ENCODE assay signal across 9 cellular contexts in the genomic region with DNA sequence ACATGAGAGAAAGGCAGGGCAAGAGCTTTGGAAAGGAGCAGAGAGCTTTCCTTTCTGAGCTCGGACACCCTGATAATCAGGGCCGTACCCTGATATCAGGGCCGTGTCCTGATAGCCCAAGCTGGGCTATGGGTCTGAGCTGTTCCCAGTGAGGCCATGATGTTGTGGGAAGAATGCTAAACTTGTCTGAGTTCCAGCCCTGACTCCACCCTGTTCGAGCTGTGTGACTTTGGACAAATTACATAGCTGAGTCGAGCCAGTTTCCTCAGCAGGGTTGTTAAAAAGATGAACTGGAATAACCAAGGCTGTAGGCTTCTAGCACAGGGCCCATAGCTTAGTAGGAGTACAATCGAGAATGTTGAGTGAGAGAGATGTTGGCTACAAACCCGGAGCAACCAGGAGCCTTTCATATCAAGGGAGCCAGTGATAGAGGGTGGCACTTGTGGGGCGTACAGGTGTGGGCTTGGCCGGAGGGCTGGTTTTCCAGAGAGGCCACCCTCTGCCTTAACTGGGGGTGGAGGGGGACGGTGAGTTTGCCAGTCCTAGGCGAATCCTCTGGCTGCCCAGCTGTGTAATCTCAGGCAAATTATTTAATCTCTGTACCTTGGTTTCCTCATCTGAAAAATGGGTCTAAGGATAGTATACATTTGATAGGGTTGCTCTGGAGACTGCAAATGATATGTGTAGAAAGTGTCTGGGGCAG. TPM values are rescaled to one million over a fixed set of nuclear protein-coding genes. Genes with fewer than 3 reads are reported as not detected.
DNase-seq lines count a peak whose midpoint lies in the region; ATAC-seq and TF ChIP-seq lines count a peak whose summit lies in the region.
"Had no signal": no experiment of that assay in that cellular context is flagged by ENCODE, and none has a peak within 500 bp of the region (broad histone marks: within the 10 kb centered on the region; RNA-seq: fewer than 3 reads in every experiment).

No MANE protein-coding gene starts in this region.

- H3K27ac ChIP-seq in gastroesophageal sphincter: peak overlapping the region; percentile 14 to 82 (median 78)
- peak overlapping the region in 6 of 8 donors; percentile 50 to 84 (median 77) for H3K27ac ChIP-seq in spleen
- no peak overlapping the region for H3K27ac ChIP-seq in vagina
- no peak overlapping the region for H3K27ac ChIP-seq in neural progenitor cell
- no peak overlapping the region for H3K27ac ChIP-seq in mesendoderm (ENCODE audit: low read depth, low read length)

- H3K56ac ChIP-seq in mesendoderm (ENCODE audit: low read length): no peak overlapping the region

- H3K4me1 Mint-ChIP-seq in activated T-helper 17 cell treated with anti-CD3 and anti-CD28 coated beads, Interleukin-2, amount 50 U/mL, for 72 hours: peaks cover 13% of the 10 kb centered on the region
- no peaks in the 10 kb centered on the region for H3K4me1 Mint-ChIP-seq in neural progenitor cell

- no peak overlapping the region for H2BK120ac ChIP-seq in mesendoderm (ENCODE audit: low read depth, low read length)

- H2AFZ ChIP-seq in neural progenitor cell (replicated peaks): no peak overlapping the region

- no peaks in the 10 kb centered on the region for H3K9me3 Mint-ChIP-seq in activated T-helper 17 cell treated with anti-CD3 and anti-CD28 coated beads, Interleukin-2, amount 50 U/mL, for 72 hours
- peaks cover 9% of the 10 kb centered on the region for H3K9me3 Mint-ChIP-seq in neural progenitor cell

- H3K27me3 ChIP-seq in gastroesophageal sphincter (no peaks in the 10 kb centered on the region), spleen (replicated peaks in 1 of 7) (no peaks in the 10 kb centered on the region), vagina (no peaks in the 10 kb centered on the region), neural progenitor cell (no peaks in the 10 kb centered on the region), mesendoderm (ENCODE audit: insufficient read depth, low read length, poor library complexity) (no peaks in the 10 kb centered on the region)

- H3K9ac ChIP-seq in neural progenitor cell: no peak overlapping the region
- H3K9ac ChIP-seq in mesendoderm (ENCODE audit: low read length): no peak overlapping the region

- DNase-seq in HT-29 (ENCODE audit: low spot score) (peak; percentile 49), spleen (no peak), vagina (ENCODE audit: extremely low spot score in 2 of 2) (no peak), neural progenitor cell (ENCODE audit: low spot score) (no peak), mesendoderm (no peak)
- DNase-seq: GDM1, NCI-H187 treated with DMSO at 0.1 percent for 48 hours had no signal

- H3K36me3 ChIP-seq in gastroesophageal sphincter (no peaks in the 10 kb centered on the region), spleen (no peaks in the 10 kb centered on the region), vagina (no peaks in the 10 kb centered on the region), neural progenitor cell (no peaks in the 10 kb centered on the region), mesendoderm (ENCODE audit: control insufficient read depth, insufficient read depth, low read length) (no peaks in the 10 kb centered on the region)

- ATAC-seq in activated T-helper 17 cell treated with anti-CD3 and anti-CD28 coated beads, Interleukin-2, amount 50 U/mL, for 72 hours (replicated peaks): no peak
- peak; percentile 28 for ATAC-seq in gastroesophageal sphincter

- no peak for TF ChIP-seq POLR2A in gastroesophageal sphincter (IDR thresholded peaks at IDR 0.05)
- no peak for TF ChIP-seq POLR2A in spleen (IDR thresholded peaks at IDR 0.05)
- no peak for TF ChIP-seq POLR2A in vagina (IDR thresholded peaks at IDR 0.05)

- TF ChIP-seq CTCF in gastroesophageal sphincter (IDR thresholded peaks at IDR 0.05): no peak
- TF ChIP-seq CTCF in spleen (IDR thresholded peaks at IDR 0.05 in 8 of 11, conservative IDR thresholded peaks at IDR 0.05 in 3 of 11): no peak
- no peak for TF ChIP-seq CTCF in vagina (IDR thresholded peaks at IDR 0.05)
- TF ChIP-seq CTCF in neural progenitor cell (IDR thresholded peaks at IDR 0.05): no peak

- intact Hi-C loops in spleen (cut with DNase I; ENCODE audit: low total_unique reads): no loop called here
- intact Hi-C loops in vagina (cut with DNase I): no loop called here

- TF ChIP-seq EP300 in gastroesophageal sphincter (IDR thresholded peaks at IDR 0.05): no peak

- peak overlapping the region; percentile 90 for H3K27ac Mint-ChIP-seq in activated T-helper 17 cell treated with anti-CD3 and anti-CD28 coated beads, Interleukin-2, amount 50 U/mL, for 72 hours
- H3K27ac Mint-ChIP-seq in neural progenitor cell: no peak overlapping the region

- no peaks in the 10 kb centered on the region for H4K20me1 ChIP-seq in neural progenitor cell (ENCODE audit: low read depth)

- no peak overlapping the region for H2BK5ac ChIP-seq in mesendoderm (ENCODE audit: low read length)

- H3K4me2 ChIP-seq in neural progenitor cell (no peak overlapping the region), mesendoderm (ENCODE audit: low read length) (no peak overlapping the region)

- H3K79me1 ChIP-seq in mesendoderm (ENCODE audit: low read length): no peaks in the 10 kb centered on the region

- H3K18ac ChIP-seq in mesendoderm (ENCODE audit: low read length): no peak overlapping the region

- no CpG with 5 or more reads among the region's 11 CpGs for WGBS in gastroesophageal sphincter (ENCODE audit: low coverage in 1 of 2), 2 donors
- 66 to 83% (median 75%) methylated on average over 4 to 11 of the region's 11 CpGs for WGBS in spleen, 5 donors
- WGBS in mesendoderm (ENCODE audit: extremely low coverage, insufficient coverage, low lambda C conversion rate): no CpG with 5 or more reads among the region's 11 CpGs

- H3K23ac ChIP-seq in mesendoderm (ENCODE audit: low read length): no peak overlapping the region

- H3K4ac ChIP-seq in mesendoderm (ENCODE audit: low read depth, low read length): no peak overlapping the region

- no peak overlapping the region for H2AK5ac ChIP-seq in mesendoderm (ENCODE audit: low read length)

- H3K79me2 ChIP-seq in neural progenitor cell (ENCODE audit: low read depth) (no peaks in the 10 kb centered on the region), mesendoderm (ENCODE audit: control insufficient read depth, insufficient read depth, low read length) (no peaks in the 10 kb centered on the region)

- H3K4me3 Mint-ChIP-seq in activated T-helper 17 cell treated with anti-CD3 and anti-CD28 coated beads, Interleukin-2, amount 50 U/mL, for 72 hours: peak overlapping the region; percentile 67
- H3K4me3 Mint-ChIP-seq in neural progenitor cell: no peak overlapping the region

- no peak overlapping the region for H4K8ac ChIP-seq in mesendoderm (ENCODE audit: low read depth, low read length)

- H3K4me3 ChIP-seq in gastroesophageal sphincter (no peak overlapping the region), spleen (no peak overlapping the region), vagina (no peak overlapping the region), neural progenitor cell (no peak overlapping the region), mesendoderm (ENCODE audit: low read length) (no peak overlapping the region)

- no peak overlapping the region for H4K5ac ChIP-seq in mesendoderm (ENCODE audit: low read length)

- peaks cover 17% of the 10 kb centered on the region for H3K36me3 Mint-ChIP-seq in activated T-helper 17 cell treated with anti-CD3 and anti-CD28 coated beads, Interleukin-2, amount 50 U/mL, for 72 hours (ENCODE audit: low read depth)
- peaks cover 2% of the 10 kb centered on the region for H3K36me3 Mint-ChIP-seq in neural progenitor cell

- H3K27me3 Mint-ChIP-seq in activated T-helper 17 cell treated with anti-CD3 and anti-CD28 coated beads, Interleukin-2, amount 50 U/mL, for 72 hours: no peaks in the 10 kb centered on the region
- peaks cover 2% of the 10 kb centered on the region for H3K27me3 Mint-ChIP-seq in neural progenitor cell (ENCODE audit: insufficient read depth, low read depth)

- H2BK15ac ChIP-seq in mesendoderm (replicated peaks; ENCODE audit: low read depth): no peak overlapping the region

- H3K9me3 ChIP-seq in gastroesophageal sphincter (no peaks in the 10 kb centered on the region), spleen (no peaks in the 10 kb centered on the region), vagina (no peaks in the 10 kb centered on the region), neural progenitor cell (ENCODE audit: low read depth) (no peaks in the 10 kb centered on the region)

- no peaks in the 10 kb centered on the region for H3F3A ChIP-seq in neural progenitor cell (ENCODE audit: low read depth)

- H3K4me1 ChIP-seq in gastroesophageal sphincter (peaks cover 0 to 20% (median 3%) of the 10 kb centered on the region in 3 donors), spleen (peaks cover 33 to 86% (median 70%) of the 10 kb centered on the region in 6 donors), vagina (peaks cover 22% of the 10 kb centered on the region), neural progenitor cell (no peaks in the 10 kb centered on the region), mesendoderm (ENCODE audit: control insufficient read depth, low read depth, low read length) (no peaks in the 10 kb centered on the region)

RNA-seq across cellular contexts. Expression of a gene that starts 3.5 kb away (rescaled TPM):
- total RNA-seq in HT-29 (2014; rRNA removed; shearing (Covaris generic)): 0.73 and 0.89 TPM in 2 replicates
- total RNA-seq in activated T-helper 17 cell treated with anti-CD3 and anti-CD28 coated beads, Interleukin-2, amount 50 U/mL, for 72 hours: 1 to 10 TPM; 4.5 to 9.9 TPM
- total RNA-seq in gastroesophageal sphincter: under 1 TPM in 1 of 4 donors, not detected in 3; 0.54 TPM
- 1 to 10 TPM; 5.6 to 9.4 (median 8.5) TPM for total RNA-seq in spleen
- 10 to 100 TPM in 1 of 3 donors, 1 to 10 TPM in 2; 4.4 to 13.9 (median 6.4) TPM for polyA plus RNA-seq in spleen
- total RNA-seq in vagina: not detected
- total RNA-seq in neural progenitor cell (ENCODE audit: low replicate concordance): not detected in 2 replicates
- polyA plus RNA-seq in mesendoderm (2013, experiment 1 of 2): 0.03 TPM
- polyA plus RNA-seq in mesendoderm (2013, experiment 2 of 2): not detected

RNA-seq across cellular contexts. Expression of a gene that starts 43.6 kb away (rescaled TPM):
- 0.70 and 2.1 TPM in 2 replicates for total RNA-seq in HT-29 (2014; rRNA removed; shearing (Covaris generic))
- total RNA-seq in activated T-helper 17 cell treated with anti-CD3 and anti-CD28 coated beads, Interleukin-2, amount 50 U/mL, for 72 hours: 10 to 100 TPM in 1 of 2 donors, 1 to 10 TPM in 1; 4.9 to 10.7 TPM
- total RNA-seq in gastroesophageal sphincter (1 to 10 TPM in 3 of 4 donors, under 1 TPM in 1; 0.89 to 2.6 (median 1.6) TPM), spleen (10 to 100 TPM in 1 of 7 donors, 1 to 10 TPM in 6; 1.9 to 12.8 (median 4.4) TPM), vagina (9.1 TPM), neural progenitor cell (ENCODE audit: low replicate concordance) (0.62 and 0.97 TPM in 2 replicates)
- polyA plus RNA-seq in spleen: 1 to 10 TPM; 1.8 to 2.4 (median 1.9) TPM
- 1.1 TPM for polyA plus RNA-seq in mesendoderm (2013, experiment 1 of 2)
- polyA plus RNA-seq in mesendoderm (2013, experiment 2 of 2): 0.97 TPM

Comparison
In these comparisons a context has a peak if more than half of its experiments do, and no peak if none do; other contexts are left out.
1. H3K27ac ChIP-seq: peak in gastroesophageal sphincter (4 of 4) and spleen (6 of 8); none in vagina (single experiment), neural progenitor cell (single experiment) and mesendoderm (single experiment).